ENCODE assay signal across 20 cellular contexts in genomic region chr3:140160553-140160952, GRCh38.
DNase-seq lines count a peak whose midpoint lies in the region; ATAC-seq, FAIRE-seq and TF ChIP-seq lines count a peak whose summit lies in the region.
"Had no signal": no experiment of that assay in that cellular context is flagged by ENCODE, and none has a peak within 500 bp of the region (broad histone marks: within the 10 kb centered on the region; RNA-seq: fewer than 3 reads in every experiment).

No MANE protein-coding gene starts in this region.

- intact Hi-C loops in GM12878 (cut with micrococcal nuclease; ENCODE audit: unreplicated experiment), result loop anchor here (5.0 kb wide), 1 partner anchor 57 kb away; no protein-coding TSS in a partner anchor

- H2AFZ ChIP-seq in GM12878 (ENCODE audit: control insufficient read depth, low read depth, low read length), result no peak overlapping the region

- no peak overlapping the region for H3K9ac ChIP-seq in GM12878 (ENCODE audit: control insufficient read depth, insufficient read depth, low read length)
- H3K9ac ChIP-seq: BLaER1 had no signal

- no peaks in the 10 kb centered on the region for H3K4me1 ChIP-seq in GM12878 (ENCODE audit: control insufficient read depth, insufficient read depth, low read length)
- H3K4me1 ChIP-seq: BLaER1, Caco-2 had no signal

- DNase-seq in NCI-H82 (lab: John Stamatoyannopoulos, UW), result peak; percentile 65
- DNase-seq in NCI-H82 treated with DMSO at 0.1 percent for 48 hours (lab: John Stamatoyannopoulos, UW; ENCODE audit: unreplicated experiment), result no peak
- no peak for DNase-seq in GM12864 (ENCODE audit: low read depth)
- DNase-seq in GM12878 (ENCODE audit: low read depth, low spot score), result no peak
- DNase-seq in osteocyte (ENCODE audit: extremely low spot score, unreplicated experiment), result no peak
- DNase-seq in NCI-H1105 treated with DMSO at 0.1 percent for 48 hours (lab: John Stamatoyannopoulos, UW), result no peak
- no peak for DNase-seq in NCI-H2029 (lab: John Stamatoyannopoulos, UW)
- no peak for DNase-seq in SIG-M5 (lab: John Stamatoyannopoulos, UW)
- DNase-seq: Caco-2; CD4-positive, alpha-beta memory T cell; DMS153; H7; Karpas-422; NCI-H1436 treated with DMSO at 0.1 percent for 48 hours; NCI-H526 treated with DMSO at 0.1 percent for 48 hours; SW 1271; T-helper 17 cell had no signal

- no peaks in the 10 kb centered on the region for H3K27me3 Mint-ChIP-seq in osteocyte (ENCODE audit: unreplicated experiment)
- H3K27me3 Mint-ChIP-seq: T-helper 17 cell had no signal

- no TSS peak for BruUV-seq in GM12878 (replicated peaks; lab: Mats Ljungman, UMichigan)

- H3K4me2 ChIP-seq in GM12878 (ENCODE audit: control insufficient read depth, insufficient read depth), result no peak overlapping the region
- H3K4me2 ChIP-seq: BLaER1 had no signal

- FAIRE-seq in GM12878 (lab: Jason Lieb, UNC), result no peak
- FAIRE-seq: A204.1, RCC 7860 had no signal

- TF ChIP-seq RAD21 in GM12878 (IDR thresholded peaks at IDR 0.05; ENCODE audit: insufficient read depth, low read depth, low read length), result peak; percentile 55

- no peaks in the 10 kb centered on the region for H3K79me2 ChIP-seq in GM12878 (ENCODE audit: control insufficient read depth, insufficient read depth, low read length)

- peak; percentile 45; the same call in 2 of the 3 replicates for ATAC-seq in GM12878
- ATAC-seq: T-helper 17 cell had no signal

- TF ChIP-seq POLR2A in GM12878 (IDR thresholded peaks at IDR 0.05; ENCODE audit: low read depth, low read length), result no peak

- no peak overlapping the region for H3K4me3 Mint-ChIP-seq in osteocyte (ENCODE audit: unreplicated experiment)
- H3K4me3 Mint-ChIP-seq: CD4-positive, alpha-beta memory T cell; T-helper 17 cell had no signal

- 0% methylated on average over 2 of the region's 2 CpGs for WGBS in GM12878 (ENCODE audit: insufficient coverage, insufficient replicate concordance, low lambda C conversion rate, missing lambda C conversion rate)

- H3K4me1 Mint-ChIP-seq in osteocyte (ENCODE audit: unreplicated experiment), result peaks cover 20% of the 10 kb centered on the region
- H3K4me1 Mint-ChIP-seq: CD4-positive, alpha-beta memory T cell had no signal

- TF ChIP-seq CTCF in GM12864 (IDR thresholded peaks at IDR 0.05; ENCODE audit: low read depth, low read length, missing control alignments) (peak; percentile 10), GM12878 (IDR thresholded peaks at IDR 0.05 in 2 of 3, conservative IDR thresholded peaks at IDR 0.05 in 1 of 3; ENCODE audit: control insufficient read depth in 2 of 3, extremely low read depth in 1 of 3, insufficient read depth in 1 of 3, low read depth in 3 of 3, low read length in 3 of 3) (0 out of 6 replicates have a peak, but pooled peaks of 1 of the 3 experiments have one; percentile 10), osteocyte (IDR thresholded peaks at IDR 0.05) (peak; percentile 35)

- H3K27me3 ChIP-seq in GM12878 (replicated peaks in 1 of 2; ENCODE audit: control insufficient read depth in 2 of 2, insufficient read depth in 2 of 2, low read length in 1 of 2), result no peaks in the 10 kb centered on the region
- H3K27me3 ChIP-seq: BLaER1 had no signal

- in situ Hi-C loops in GM12878 (cut with MboI), result no loop called here

- H3K27ac Mint-ChIP-seq in osteocyte (ENCODE audit: unreplicated experiment), result peak overlapping the region; percentile 36
- H3K27ac Mint-ChIP-seq: CD4-positive, alpha-beta memory T cell; T-helper 17 cell had no signal

- H3K36me3 ChIP-seq in GM12878 (ENCODE audit: control insufficient read depth in 2 of 2, insufficient read depth in 2 of 2, low read length in 1 of 2), result no peaks in the 10 kb centered on the region
- H3K36me3 ChIP-seq: BLaER1 had no signal

- no peak for TF ChIP-seq EP300 in GM12878 (IDR thresholded peaks at IDR 0.05; ENCODE audit: borderline replicate concordance in 1 of 2, control insufficient read depth in 1 of 2, low read depth in 2 of 2, low read length in 2 of 2)

- no peaks in the 10 kb centered on the region for H4K20me1 ChIP-seq in GM12878 (ENCODE audit: control insufficient read depth, insufficient read depth)
- H4K20me1 ChIP-seq: BLaER1 had no signal

- H3K36me3 Mint-ChIP-seq in osteocyte (ENCODE audit: unreplicated experiment), result peaks cover 14% of the 10 kb centered on the region
- H3K36me3 Mint-ChIP-seq: CD4-positive, alpha-beta memory T cell had no signal

- POLR2A ChIA-PET in GM12878 (lab: Charles Lee), result no interaction called here

- H3K9me3 ChIP-seq in GM12878 (replicated peaks; ENCODE audit: control insufficient read depth, insufficient read depth, low read length), result no peaks in the 10 kb centered on the region; the same call in 2 of the 3 replicates
- H3K9me3 ChIP-seq: BLaER1, Caco-2 had no signal

- H3K4me3 ChIP-seq in GM12864 (ENCODE audit: low read depth, low read length), result no peak overlapping the region
- no peak overlapping the region for H3K4me3 ChIP-seq in GM12878
- H3K4me3 ChIP-seq: BLaER1 had no signal

- SMC1A ChIA-PET in GM12878 (lab: Charles Lee; ENCODE audit: uncharacterized antibody, unreplicated experiment), result interaction anchor here (1.2 to 1.9 kb wide), 4 partner anchors 9 to 58 kb away, joined by 3 to 11 read pairs (median 6); no protein-coding TSS in a partner anchor

- H3K9me3 Mint-ChIP-seq in osteocyte (ENCODE audit: unreplicated experiment), result peaks cover 13% of the 10 kb centered on the region

- no peak overlapping the region for H3K27ac ChIP-seq in GM12878 (ENCODE audit: control insufficient read depth, insufficient read depth)
- H3K27ac ChIP-seq: BLaER1 had no signal

- CTCF ChIA-PET in GM12878 (lab: Yijun Ruan, JAX), result interaction anchor here (0.6 to 1.4 kb wide), 6 partner anchors 10 to 236 kb away, joined by 3 to 6 read pairs (median 4); no protein-coding TSS in a partner anchor

- RAD21 ChIA-PET in GM12878 (lab: Charles Lee; ENCODE audit: unreplicated experiment), result interaction anchor here (0.8 kb wide), 1 partner anchor 9 kb away, joined by 7 read pairs; no protein-coding TSS in a partner anchor

TF ChIP-seq in GM12878, 131 proteins besides CTCF, POLR2A, EP300 and RAD21:
- TF ChIP-seq PRDM15 (CRISPR knock-in tag; IDR thresholded peaks at IDR 0.05), result no peak
- peak; percentile 28; the same call in 1 of the 2 replicates for TF ChIP-seq SMC3 (IDR thresholded peaks at IDR 0.05; ENCODE audit: borderline replicate concordance, low read length)
